8 cellular contexts compared by ENCODE assay signal in the genomic region with DNA sequence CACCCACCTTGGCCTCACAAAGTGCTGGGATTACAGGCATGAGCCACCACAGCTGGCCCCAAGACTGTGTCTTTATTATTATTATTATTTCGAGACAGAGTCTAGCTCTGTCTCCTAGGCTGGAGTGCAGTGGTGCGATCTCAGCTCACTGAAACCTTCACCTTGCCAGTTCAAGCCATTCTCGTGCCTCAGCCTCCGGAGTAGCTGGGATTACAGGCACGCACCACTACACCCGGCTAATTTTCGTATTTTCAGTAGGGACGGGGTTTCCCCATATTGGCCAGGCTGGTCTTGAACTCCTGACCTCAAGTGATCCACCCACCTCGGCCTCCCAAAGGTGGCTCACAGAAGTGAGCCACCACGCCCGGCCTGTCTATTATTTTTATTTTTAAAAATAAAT. TPM values are rescaled to one million over a fixed set of nuclear protein-coding genes. Genes with fewer than 3 reads are reported as not detected.
DNase-seq lines count a peak whose midpoint lies in the region; ATAC-seq, FAIRE-seq and TF ChIP-seq lines count a peak whose summit lies in the region.
"Not testable (repeated sequence)": the region's sequence is repeated elsewhere in the genome, so short reads cannot be mapped to it uniquely, and the experiment has no call there.

No MANE protein-coding gene starts in this region.

- peak; percentile 8 for ATAC-seq in gastroesophageal sphincter
- ATAC-seq in stimulated activated memory B cell treated with anti-CD40 and anti-IgM and Interleukin-4, amounts not matched to agents 10 μg/mL and 1 μg/mL and 100 μg/mL, for 72 hours: peak; percentile 58

- CTCF ChIA-PET in MCF 10A (lab: Yijun Ruan, JAX): interaction anchor here (0.5 to 1.8 kb wide), 2 partner anchors 18 to 101 kb away, joined by 6 to 8 read pairs; no protein-coding TSS in a partner anchor

- H3K27ac ChIP-seq in VCaP: peak overlapping the region; percentile 34
- H3K27ac ChIP-seq in gastroesophageal sphincter: peak overlapping the region in 3 of 4 donors; percentile 7 to 54 (median 53)
- peak overlapping the region; percentile 68 for H3K27ac ChIP-seq in hepatocyte
- H3K27ac ChIP-seq in uterus: peak overlapping the region; percentile 0 to 28

- H3K36me3 Mint-ChIP-seq in MCF 10A (ENCODE audit: insufficient read depth, unreplicated experiment); stimulated activated memory B cell treated with anti-CD40 and anti-IgM and Interleukin-4, amounts not matched to agents 10 μg/mL and 1 μg/mL and 100 μg/mL, for 72 hours: not testable (repeated sequence)

- H3K4me2 ChIP-seq in hepatocyte: not testable (repeated sequence)

- TF ChIP-seq CTCF in GM12864 (IDR thresholded peaks at IDR 0.05; ENCODE audit: low read depth, low read length, missing control alignments); VCaP (conservative IDR thresholded peaks at IDR 0.05); MCF 10A (IDR thresholded peaks at IDR 0.05; ENCODE audit: unreplicated experiment); gastroesophageal sphincter (IDR thresholded peaks at IDR 0.05); hepatocyte (IDR thresholded peaks at IDR 0.05; ENCODE audit: poor library complexity); uterus (IDR thresholded peaks at IDR 0.05): not testable (repeated sequence)

- peaks cover 0 to 30% (median 18%) of the 10 kb centered on the region in 3 donors for H3K4me1 ChIP-seq in gastroesophageal sphincter
- not testable (repeated sequence) for H3K4me1 ChIP-seq in hepatocyte (ENCODE audit: insufficient read depth); uterus

- H4K20me1 ChIP-seq in hepatocyte (ENCODE audit: insufficient read depth, poor library complexity, severe bottlenecking): not testable (repeated sequence)

- peak; percentile 73 for FAIRE-seq in GM18507 (lab: Jason Lieb, UNC)

- not testable (repeated sequence) for H3K9me3 Mint-ChIP-seq in MCF 10A (ENCODE audit: unreplicated experiment); stimulated activated memory B cell treated with anti-CD40 and anti-IgM and Interleukin-4, amounts not matched to agents 10 μg/mL and 1 μg/mL and 100 μg/mL, for 72 hours

- not testable (repeated sequence) for H3K36me3 ChIP-seq in gastroesophageal sphincter; hepatocyte (replicated peaks; ENCODE audit: insufficient read depth, low read depth); uterus

- not testable (repeated sequence) for H2AFZ ChIP-seq in hepatocyte

- 81 to 93% methylated on average over 3 to 10 of the region's 11 CpGs for WGBS in gastroesophageal sphincter (ENCODE audit: low coverage in 1 of 2), 2 donors
- WGBS in hepatocyte (ENCODE audit: low lambda C conversion rate, missing lambda C conversion rate): 89% methylated on average over 11 of the region's 11 CpGs

- H3K4me1 Mint-ChIP-seq in MCF 10A (ENCODE audit: insufficient read depth, unreplicated experiment): peaks cover 16% of the 10 kb centered on the region
- peaks cover 11% of the 10 kb centered on the region for H3K4me1 Mint-ChIP-seq in stimulated activated memory B cell treated with anti-CD40 and anti-IgM and Interleukin-4, amounts not matched to agents 10 μg/mL and 1 μg/mL and 100 μg/mL, for 72 hours

- H3K79me2 ChIP-seq in hepatocyte: not testable (repeated sequence)

- POLR2A ChIA-PET in MCF 10A (lab: Yijun Ruan, JAX): not testable (repeated sequence)

- H3K9me2 ChIP-seq in hepatocyte (replicated peaks; ENCODE audit: insufficient read depth): not testable (repeated sequence)

- not testable (repeated sequence) for H3K27me3 ChIP-seq in gastroesophageal sphincter, hepatocyte, uterus

- not testable (repeated sequence) for H3K4me3 Mint-ChIP-seq in MCF 10A (ENCODE audit: unreplicated experiment); stimulated activated memory B cell treated with anti-CD40 and anti-IgM and Interleukin-4, amounts not matched to agents 10 μg/mL and 1 μg/mL and 100 μg/mL, for 72 hours

- not testable (repeated sequence) for H3K4me3 ChIP-seq in GM12864 (ENCODE audit: low read depth, low read length); gastroesophageal sphincter; hepatocyte; uterus

- not testable (repeated sequence) for H3K9me3 ChIP-seq in gastroesophageal sphincter; hepatocyte (ENCODE audit: low read depth); uterus

- peak overlapping the region; percentile 19 for H3K27ac Mint-ChIP-seq in MCF 10A (ENCODE audit: low read depth, unreplicated experiment)
- not testable (repeated sequence) for H3K27ac Mint-ChIP-seq in stimulated activated memory B cell treated with anti-CD40 and anti-IgM and Interleukin-4, amounts not matched to agents 10 μg/mL and 1 μg/mL and 100 μg/mL, for 72 hours

- not testable (repeated sequence) for TF ChIP-seq POLR2A in gastroesophageal sphincter (IDR thresholded peaks at IDR 0.05); uterus (IDR thresholded peaks at IDR 0.05)

- intact Hi-C loops in MCF 10A (cut with micrococcal nuclease); uterus (cut with DNase I; ENCODE audit: low total_unique reads): not testable (repeated sequence)

- not testable (repeated sequence) for BruUV-seq in MCF 10A (replicated peaks; lab: Mats Ljungman, UMichigan)

- TF ChIP-seq EP300 in gastroesophageal sphincter (IDR thresholded peaks at IDR 0.05): not testable (repeated sequence)

- peak; percentile 37 for DNase-seq in GM12864 (ENCODE audit: low read depth)
- not testable (repeated sequence) for DNase-seq in GM18507 (ENCODE audit: extremely low spot score, insufficient read length, low read depth); MCF 10A (ENCODE audit: unreplicated experiment); hepatocyte (ENCODE audit: low spot score); uterus

- H3K27me3 Mint-ChIP-seq in MCF 10A (ENCODE audit: insufficient read depth, unreplicated experiment); stimulated activated memory B cell treated with anti-CD40 and anti-IgM and Interleukin-4, amounts not matched to agents 10 μg/mL and 1 μg/mL and 100 μg/mL, for 72 hours: not testable (repeated sequence)

RNA-seq across cellular contexts. Expression of gene NUMBL, which starts 38.1 kb away (rescaled TPM):
- total RNA-seq in MCF 10A (2022): 18.4 and 21.1 TPM in 2 replicates
- 10 to 100 TPM; 35.8 to 60.6 (median 49.1) TPM for total RNA-seq in gastroesophageal sphincter
- 15.7 and 26.0 TPM in 2 replicates for total RNA-seq in hepatocyte
- polyA plus RNA-seq in hepatocyte: 31.3 and 32.1 TPM in 2 replicates
- total RNA-seq in uterus: 10 to 100 TPM; 18.8 to 90.5 (median 44.3) TPM

RNA-seq across cellular contexts. Expression of gene LTBP4, which starts 51.1 kb away (rescaled TPM):
- 76.4 and 103 TPM in 2 replicates for total RNA-seq in MCF 10A (2022)
- total RNA-seq in gastroesophageal sphincter: 100 to 1,000 TPM; 199 to 369 (median 320) TPM
- total RNA-seq in hepatocyte: 45.6 and 50.2 TPM in 2 replicates
- polyA plus RNA-seq in hepatocyte: 163 and 185 TPM in 2 replicates
- 1,000 to 10,000 TPM in 1 of 4 donors, 100 to 1,000 TPM in 3; 163 to 1,000 (median 501) TPM for total RNA-seq in uterus

Comparison
In these comparisons a context has a peak if more than half of its experiments do, and no peak if none do; other contexts are left out.
1. H3K27ac ChIP-seq: peak in every context shown above with its lines; median percentile 68 in hepatocyte; 53 in gastroesophageal sphincter; 34 in VCaP; 14 in uterus.